In genomic region chrX:45264865-45265264, GRCh38 we compare ENCODE assay signal across 17 cellular contexts.
"Had no signal": no experiment of that assay in that cellular context is flagged by ENCODE, and none has a peak within 500 bp of the region (broad histone marks: within the 10 kb centered on the region; RNA-seq: fewer than 3 reads in every experiment).

No MANE protein-coding gene starts in this region.

- H3K27ac Mint-ChIP-seq: dendritic cell treated with granulocyte-macrophage colony-stimulating factor and Interleukin-4, amounts not matched to agents 40 ng/mL and 50 ng/mL, for 4 days; immature natural killer cell; naive thymus-derived CD8-positive, alpha-beta T cell had no signal

- H3K36me3 ChIP-seq: esophagus squamous epithelium, neutrophil, tibial artery, upper lobe of right lung, vagina had no signal

- H3K9me3 Mint-ChIP-seq: dendritic cell treated with granulocyte-macrophage colony-stimulating factor and Interleukin-4, amounts not matched to agents 40 ng/mL and 50 ng/mL, for 4 days; naive thymus-derived CD8-positive, alpha-beta T cell had no signal

- H3K9me3 ChIP-seq: esophagus squamous epithelium, mucosa of descending colon, neutrophil, tibial artery, upper lobe of right lung, vagina had no signal

- H3K4me1 ChIP-seq: esophagus squamous epithelium, tibial artery, upper lobe of right lung, vagina had no signal

- H3K27ac ChIP-seq: esophagus squamous epithelium, neutrophil, tibial artery, upper lobe of right lung, vagina had no signal

- H3K4me3 Mint-ChIP-seq: dendritic cell treated with granulocyte-macrophage colony-stimulating factor and Interleukin-4, amounts not matched to agents 40 ng/mL and 50 ng/mL, for 4 days; immature natural killer cell; naive thymus-derived CD8-positive, alpha-beta T cell had no signal

- H3K27me3 ChIP-seq: esophagus squamous epithelium, neutrophil, tibial artery, upper lobe of right lung, vagina had no signal

- H3K4me3 ChIP-seq: esophagus squamous epithelium, mucosa of descending colon, tibial artery, upper lobe of right lung, vagina had no signal

- FAIRE-seq: colon, frontal cortex, keratinocyte, small intestine had no signal

- H3K36me3 Mint-ChIP-seq: immature natural killer cell; naive thymus-derived CD8-positive, alpha-beta T cell had no signal

- ATAC-seq: mucosa of descending colon; naive thymus-derived CD8-positive, alpha-beta T cell; right cardiac atrium; upper lobe of right lung had no signal

- DNase-seq: cerebellar nuclear complex; esophagus squamous epithelium; immature natural killer cell; mucosa of descending colon; naive thymus-derived CD8-positive, alpha-beta T cell; small intestine; stimulated activated CD4-positive, alpha-beta T cell treated with anti-CD3 and anti-CD28 coated beads, Interleukin-12 subunit alpha, Interleukin-12 subunit beta, amount 100 ng/mL, for 4 hours; stimulated activated naive CD4-positive, alpha-beta T cell treated with Interleukin-2 at 50 U/mL for 16 hours; tibial artery; upper lobe of right lung had no signal

- H3K4me1 Mint-ChIP-seq: immature natural killer cell had no signal

- H3K27me3 Mint-ChIP-seq: dendritic cell treated with granulocyte-macrophage colony-stimulating factor and Interleukin-4, amounts not matched to agents 40 ng/mL and 50 ng/mL, for 4 days had no signal
